Comparison of ENCODE assay signal across 9 cellular contexts in genomic region chr4:103996059-103996458, GRCh38.
DNase-seq lines count a peak whose midpoint lies in the region; ATAC-seq, FAIRE-seq and TF ChIP-seq lines count a peak whose summit lies in the region.
"Had no signal": no experiment of that assay in that cellular context is flagged by ENCODE, and none has a peak within 500 bp of the region (broad histone marks: within the 10 kb centered on the region; RNA-seq: fewer than 3 reads in every experiment).

No MANE protein-coding gene starts in this region.

- no peak overlapping the region for H4K5ac ChIP-seq in H9 (ENCODE audit: insufficient read length, low read depth, low read length)
- no peak overlapping the region for H4K5ac ChIP-seq in H1 (ENCODE audit: insufficient read length, low read depth, low read length)

- H3K36me3 ChIP-seq in H1 (ENCODE audit: control insufficient read depth in 2 of 4, insufficient read depth in 4 of 4, low read length in 3 of 4): no peaks in the 10 kb centered on the region
- no peaks in the 10 kb centered on the region for H3K36me3 ChIP-seq in esophagus muscularis mucosa

- intact Hi-C loops in esophagus muscularis mucosa (cut with DNase I): no loop called here

- H3T11ph ChIP-seq in H9 (ENCODE audit: low read length): no peak overlapping the region

- peaks cover 7 to 14% (median 13%) of the 10 kb centered on the region in 3 experiments for H3K36me3 Mint-ChIP-seq in H9 (ENCODE audit: insufficient read depth in 1 of 3, low read depth in 3 of 3)

- H4K8ac ChIP-seq in H9 (replicated peaks; ENCODE audit: insufficient read length, low read depth, low read length): no peak overlapping the region
- H4K8ac ChIP-seq in H1 (ENCODE audit: extremely low read depth, insufficient read depth, low read length): no peak overlapping the region

- no peak overlapping the region for H2BK12ac ChIP-seq in H9 (ENCODE audit: insufficient read length, low read depth, low read length)
- no peak overlapping the region for H2BK12ac ChIP-seq in H1 (ENCODE audit: low read depth, low read length)

- H3K14ac ChIP-seq in H9 (ENCODE audit: insufficient read depth, low read length) (no peak overlapping the region), H1 (ENCODE audit: insufficient read length) (no peak overlapping the region)

- CTCF ChIA-PET in H1 (lab: Charles Lee; ENCODE audit: partially characterized antibody): interaction anchor here (0.6 kb wide), 1 partner anchor 1400 kb away, joined by 3 read pairs; no protein-coding TSS in a partner anchor

- no CpG with 5 or more reads among the region's 2 CpGs for WGBS in H9 (ENCODE audit: extremely low coverage, insufficient read length, low lambda C conversion rate)
- 60% methylated on average over 2 of the region's 2 CpGs; no CpG with 5 or more reads in 1 of the 2 experiments for WGBS in H1 (ENCODE audit: extremely low coverage in 1 of 2, insufficient coverage in 1 of 2, insufficient read length in 1 of 2, insufficient replicate concordance in 2 of 2, low coverage in 1 of 2, low lambda C conversion rate in 2 of 2, missing lambda C conversion rate in 1 of 2), 2 experiments
- 18% methylated on average over 2 of the region's 2 CpGs for WGBS in esophagus muscularis mucosa

- H3K79me1 ChIP-seq in H9 (ENCODE audit: insufficient read depth, low read depth, low read length, poor library complexity, severe bottlenecking) (no peaks in the 10 kb centered on the region), H1 (ENCODE audit: low read depth, low read length) (no peaks in the 10 kb centered on the region)

- H3K27ac Mint-ChIP-seq in H9: peak overlapping the region; percentile 62 to 98 (median 95)

- H2AK5ac ChIP-seq in H9 (ENCODE audit: insufficient read length, low read length): no peak overlapping the region
- no peak overlapping the region for H2AK5ac ChIP-seq in H1 (ENCODE audit: low read depth, low read length)

- H3K27ac ChIP-seq in H9 (ENCODE audit: insufficient read length, low read depth, low read length) (no peak overlapping the region), H1 (ENCODE audit: low read depth, low read length) (peak overlapping the region; percentile 47; the same call in 1 of the 2 replicates), esophagus muscularis mucosa (replicated peaks in 1 of 4) (no peak overlapping the region)

- TF ChIP-seq POLR2A in H1 (IDR thresholded peaks at IDR 0.05; ENCODE audit: control extremely low read depth in 1 of 2, low read depth in 2 of 2, low read length in 2 of 2) (no peak), esophagus muscularis mucosa (IDR thresholded peaks at IDR 0.05; ENCODE audit: low read depth) (no peak), GM12891 (IDR thresholded peaks at IDR 0.05; ENCODE audit: low read depth, low read length) (no peak)

- H4K20me1 ChIP-seq in H9 (ENCODE audit: control insufficient read depth, insufficient read depth, insufficient read length): no peaks in the 10 kb centered on the region
- H4K20me1 ChIP-seq in H1 (replicated peaks in 1 of 2; ENCODE audit: control insufficient read depth in 1 of 2, insufficient read depth in 2 of 2, low read length in 2 of 2): no peaks in the 10 kb centered on the region

- no peak overlapping the region for H3K4me2 ChIP-seq in H9 (ENCODE audit: insufficient read depth, insufficient read length, low read length)
- peak overlapping the region; percentile 9 to 17; a peak in 2 of 4 replicates for H3K4me2 ChIP-seq in H1 (ENCODE audit: insufficient read depth in 1 of 2, low read depth in 2 of 2, low read length in 2 of 2)

- H2BK120ac ChIP-seq in H9 (ENCODE audit: low read depth, low read length, poor library complexity, severe bottlenecking): no peak overlapping the region
- peak overlapping the region; percentile 10 for H2BK120ac ChIP-seq in H1 (replicated peaks; ENCODE audit: low read depth, low read length)

- H2BK20ac ChIP-seq in H9 (ENCODE audit: low read depth, low read length, poor library complexity, severe bottlenecking) (no peak overlapping the region), H1 (ENCODE audit: low read length) (no peak overlapping the region)

- H4K91ac ChIP-seq in H9 (ENCODE audit: insufficient read length, low read depth, low read length) (no peak overlapping the region), H1 (replicated peaks; ENCODE audit: insufficient read length, low read length) (no peak overlapping the region)

- no peaks in the 10 kb centered on the region for H3K23me2 ChIP-seq in H9 (ENCODE audit: insufficient read length, low read depth, low read length, poor library complexity, severe bottlenecking)
- H3K23me2 ChIP-seq in H1 (ENCODE audit: low read depth, low read length): no peaks in the 10 kb centered on the region

- POLR2A ChIA-PET in H1 (lab: Charles Lee; ENCODE audit: partially characterized antibody): no interaction called here

- H3K4me3 ChIP-seq in H1 (ENCODE audit: extremely low read depth in 1 of 4, insufficient read depth in 2 of 4, low read depth in 3 of 4, low read length in 4 of 4) (no peak overlapping the region; a peak in 1 of 8 replicates), esophagus muscularis mucosa (no peak overlapping the region)

- no peaks in the 10 kb centered on the region for H3K9me3 ChIP-seq in H9 (ENCODE audit: control insufficient read depth, low read depth, low read length)
- H3K9me3 ChIP-seq in H1 (ENCODE audit: insufficient read depth in 2 of 2, low read depth in 1 of 2, low read length in 1 of 2): 0 out of 4 replicates have a peak, but pooled peaks cover 0 to 5% of the 10 kb centered on the region in 2 experiments
- peaks cover 0 to 11% (median 4%) of the 10 kb centered on the region in 4 donors for H3K9me3 ChIP-seq in esophagus muscularis mucosa

- peaks cover 13 to 15% of the 10 kb centered on the region in 2 experiments for H3K9me3 Mint-ChIP-seq in H9

- FAIRE-seq in H1 (lab: Jason Lieb, UNC) (peak; percentile 13), GM12891 (lab: Jason Lieb, UNC) (no peak)

- TF ChIP-seq CTCF in H9 (conservative IDR thresholded peaks at IDR 0.05) (no peak), H1 (IDR thresholded peaks at IDR 0.05; ENCODE audit: control extremely low read depth in 1 of 3, insufficient read depth in 1 of 3, low read depth in 1 of 3, low read length in 3 of 3) (no peak), esophagus muscularis mucosa (IDR thresholded peaks at IDR 0.05) (no peak)

- peaks cover 17% of the 10 kb centered on the region in 2 experiments for H3K4me1 Mint-ChIP-seq in H9

- H2AFZ ChIP-seq in H9 (ENCODE audit: low read length): no peak overlapping the region
- H2AFZ ChIP-seq in H1 (ENCODE audit: low read length): no peak overlapping the region

- no peak overlapping the region for H2BK15ac ChIP-seq in H9 (ENCODE audit: low read depth, low read length)
- H2BK15ac ChIP-seq in H1 (ENCODE audit: low read length): no peak overlapping the region

- no peaks in the 10 kb centered on the region for H3K27me3 ChIP-seq in H9 (ENCODE audit: insufficient read depth, low read length)
- no peaks in the 10 kb centered on the region for H3K27me3 ChIP-seq in H1 (replicated peaks in 1 of 4; ENCODE audit: control insufficient read depth in 3 of 4, extremely low read depth in 1 of 4, insufficient read depth in 3 of 4, low read length in 3 of 4)
- no peaks in the 10 kb centered on the region for H3K27me3 ChIP-seq in esophagus muscularis mucosa

- H2BK5ac ChIP-seq in H9 (ENCODE audit: insufficient read length, low read length) (no peak overlapping the region), H1 (ENCODE audit: low read depth, low read length) (no peak overlapping the region)

- H3K18ac ChIP-seq in H9 (ENCODE audit: insufficient read length, low read depth, low read length) (no peak overlapping the region), H1 (ENCODE audit: extremely low read depth, low read length) (no peak overlapping the region)

- H3K4me3 Mint-ChIP-seq in H9: peak overlapping the region in 1 of 2 experiments; percentile 16; a peak in 1 of 5 replicates

- H3K9ac ChIP-seq in H9 (ENCODE audit: extremely low read depth, insufficient read length, low read length): no peak overlapping the region
- H3K9ac ChIP-seq in H1 (replicated peaks in 1 of 4; ENCODE audit: extremely low read depth in 1 of 4, low read depth in 3 of 4, low read length in 3 of 4): no peak overlapping the region

- no peak overlapping the region for H3K4ac ChIP-seq in H9 (ENCODE audit: low read depth, low read length)
- H3K4ac ChIP-seq in H1 (replicated peaks; ENCODE audit: insufficient read length, low read depth, low read length): no peak overlapping the region

- H3K56ac ChIP-seq in H9 (ENCODE audit: insufficient read length, low read depth, low read length) (no peak overlapping the region), H1 (replicated peaks; ENCODE audit: insufficient read length, low read depth, low read length) (no peak overlapping the region)

- TF ChIP-seq EP300 in H1 (IDR thresholded peaks at IDR 0.05; ENCODE audit: borderline replicate concordance in 1 of 2, low read depth in 2 of 2, low read length in 2 of 2) (no peak), esophagus muscularis mucosa (IDR thresholded peaks at IDR 0.05) (no peak)

- H3K23ac ChIP-seq in H9 (ENCODE audit: insufficient read length, low read depth, low read length) (no peak overlapping the region), H1 (ENCODE audit: insufficient read length) (no peak overlapping the region)

- ATAC-seq in GM18498 (IDR thresholded peaks at IDR 0.05; ENCODE audit: unreplicated experiment): no peak

- no peaks in the 10 kb centered on the region for H3K27me3 Mint-ChIP-seq in H9 (ENCODE audit: low read depth)

- H3K4me1 ChIP-seq in H9 (ENCODE audit: insufficient read depth, low read length) (0 out of 2 replicates have a peak, but pooled peaks cover 2% of the 10 kb centered on the region), H1 (replicated peaks in 1 of 4; ENCODE audit: control insufficient read depth in 3 of 4, insufficient read depth in 4 of 4, low read length in 3 of 4) (peaks cover 0 to 8% (median 3%) of the 10 kb centered on the region in 4 experiments; a peak in 5 of 7 replicates), esophagus muscularis mucosa (peaks cover 0 to 6% (median 4%) of the 10 kb centered on the region in 4 donors)

- TF ChIP-seq RAD21 in H1 (IDR thresholded peaks at IDR 0.05 in 1 of 2, conservative IDR thresholded peaks at IDR 0.05 in 1 of 2; ENCODE audit: low read depth in 2 of 2, low read length in 2 of 2): peak; percentile 33 to 40

- DNase-seq in H9 (no peak), NCI-H748 treated with DMSO at 0.1 percent for 48 hours (lab: John Stamatoyannopoulos, UW) (peak; percentile 70), H1 (ENCODE audit: low read depth in 1 of 2, low spot score in 2 of 2) (no peak), non-pigmented ciliary epithelial cell (ENCODE audit: low read depth) (peak; percentile 1), T-helper 1 cell (no peak), esophagus muscularis mucosa (ENCODE audit: extremely low spot score) (no peak), GM12891 (ENCODE audit: insufficient read length, low spot score) (no peak)
- DNase-seq: stimulated activated CD4-positive, alpha-beta T cell treated with anti-CD3 and anti-CD28 coated beads, Interleukin-2, amount 100 ng/mL, for 48 hours had no signal

- H3K79me2 ChIP-seq in H9 (ENCODE audit: insufficient read depth, low read length) (no peaks in the 10 kb centered on the region), H1 (ENCODE audit: control insufficient read depth in 1 of 2, insufficient read depth in 2 of 2, low read length in 2 of 2) (no peaks in the 10 kb centered on the region)

TF ChIP-seq in H1, 55 proteins besides CTCF, POLR2A, EP300 and RAD21 (continues in another document):
- TF ChIP-seq BCL11A (IDR thresholded peaks at IDR 0.05; ENCODE audit: low read depth in 2 of 2, low read length in 2 of 2): no peak

Comparison
In these comparisons a context has a peak if more than half of its experiments do, and no peak if none do; other contexts are left out.
1. DNase-seq: peak in NCI-H748 treated with DMSO at 0.1 percent for 48 hours (single experiment) and non-pigmented ciliary epithelial cell (single experiment); none in H9 (single experiment), H1 (0 of 2), T-helper 1 cell (0 of 5), esophagus muscularis mucosa (single experiment) and GM12891 (single experiment).